ENCODE assay signal across 2 cellular contexts in the genomic region with DNA sequence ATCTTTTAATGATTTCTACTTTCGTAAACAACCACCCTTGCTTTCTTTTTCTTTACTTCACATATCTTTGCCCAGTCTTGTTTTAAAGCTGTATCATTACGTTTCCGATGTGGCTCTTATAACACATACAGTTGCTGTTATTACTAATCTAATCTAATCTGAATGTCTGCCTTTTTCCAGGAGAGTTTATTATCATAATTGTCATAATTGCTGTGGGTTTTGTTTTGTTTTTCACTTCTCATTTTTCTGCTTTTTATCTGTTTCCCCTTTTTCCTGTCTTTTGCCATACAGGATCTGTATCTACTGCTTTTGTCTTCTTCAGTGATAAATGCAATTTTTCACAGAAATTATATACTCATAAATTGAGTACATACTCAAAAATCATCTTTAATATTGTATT.
A peak's percentile ranks its signal among the peaks of the same experiment; 100 is the strongest.
TF ChIP-seq lines count a peak whose summit lies in the region.

No MANE protein-coding gene starts in this region.

TF ChIP-seq in GM12891, 5 proteins besides CTCF, POLR2A, EP300 and RAD21:
- TF ChIP-seq SPI1 (IDR thresholded peaks at IDR 0.05; ENCODE audit: low read depth, low read length) (peak; percentile 66), POLR2AphosphoS5 (IDR thresholded peaks at IDR 0.05; ENCODE audit: low read depth, low read length) (no peak)

TF ChIP-seq in K562, 482 proteins besides CTCF, POLR2A, EP300 and RAD21:
- TF ChIP-seq SMARCE1 (IDR thresholded peaks at IDR 0.05) (peak; percentile 14; the same call in 1 of the 2 replicates), SOX6 (IDR thresholded peaks at IDR 0.05) (peak; percentile 19; the same call in 1 of the 2 replicates), SP1 (CRISPR knock-in tag; IDR thresholded peaks at IDR 0.05) (no peak), ZNF740 (CRISPR knock-in tag; IDR thresholded peaks at IDR 0.05) (no peak), ZNF740 (tag; IDR thresholded peaks at IDR 0.05) (no peak)
- TF ChIP-seq, protein P1, sequence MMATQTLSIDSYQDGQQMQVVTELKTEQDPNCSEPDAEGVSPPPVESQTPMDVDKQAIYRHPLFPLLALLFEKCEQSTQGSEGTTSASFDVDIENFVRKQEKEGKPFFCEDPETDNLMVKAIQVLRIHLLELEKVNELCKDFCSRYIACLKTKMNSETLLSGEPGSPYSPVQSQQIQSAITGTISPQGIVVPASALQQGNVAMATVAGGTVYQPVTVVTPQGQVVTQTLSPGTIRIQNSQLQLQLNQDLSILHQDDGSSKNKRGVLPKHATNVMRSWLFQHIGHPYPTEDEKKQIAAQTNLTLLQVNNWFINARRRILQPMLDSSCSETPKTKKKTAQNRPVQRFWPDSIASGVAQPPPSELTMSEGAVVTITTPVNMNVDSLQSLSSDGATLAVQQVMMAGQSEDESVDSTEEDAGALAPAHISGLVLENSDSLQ (IDR thresholded peaks at IDR 0.05), result no peak
